In genomic region chr4:83890816-83891215, GRCh38 we compare ENCODE assay signal across 28 cellular contexts.
DNase-seq lines count a peak whose midpoint lies in the region; ATAC-seq, FAIRE-seq and TF ChIP-seq lines count a peak whose summit lies in the region.
"Had no signal": no experiment of that assay in that cellular context is flagged by ENCODE, and none has a peak within 500 bp of the region (broad histone marks: within the 10 kb centered on the region; RNA-seq: fewer than 3 reads in every experiment).

No MANE protein-coding gene starts in this region.

- peaks cover 12% of the 10 kb centered on the region for H3K4me1 Mint-ChIP-seq in MCF 10A (ENCODE audit: insufficient read depth, unreplicated experiment)
- H3K4me1 Mint-ChIP-seq: IgD-negative memory B cell; nephron; stimulated activated naive B cell treated with anti-CD40 and anti-IgM and Interleukin-4, amounts not matched to agents 10 μg/mL and 1 μg/mL and 100 μg/mL, for 72 hours had no signal

- H3K4me3 ChIP-seq in breast epithelium (no peak overlapping the region), H7 (ENCODE audit: insufficient read depth, low read depth, low read length) (no peak overlapping the region), prostate gland (no peak overlapping the region)
- H3K4me3 ChIP-seq: ascending aorta, esophagus muscularis mucosa, heart right ventricle, lung, upper lobe of left lung had no signal

- TF ChIP-seq POLR2A in breast epithelium (IDR thresholded peaks at IDR 0.05) (no peak), prostate gland (IDR thresholded peaks at IDR 0.05) (no peak)

- no peaks in the 10 kb centered on the region for H3K4me1 ChIP-seq in breast epithelium
- H3K4me1 ChIP-seq in prostate gland (replicated peaks), result no peaks in the 10 kb centered on the region
- H3K4me1 ChIP-seq: ascending aorta, esophagus muscularis mucosa, heart right ventricle, upper lobe of left lung had no signal

- no peak overlapping the region for H3K27ac ChIP-seq in breast epithelium
- H3K27ac ChIP-seq in prostate gland, result no peak overlapping the region
- H3K27ac ChIP-seq: 22Rv1, ascending aorta, esophagus muscularis mucosa, heart right ventricle, upper lobe of left lung had no signal

- no peak for FAIRE-seq in RCC 7860 (lab: Jason Lieb, UNC)

- 100% methylated on average over 1 of the region's 1 CpG for WGBS in prostate gland

- CTCF ChIA-PET in MCF 10A (lab: Yijun Ruan, JAX), result interaction anchor here (1.0 kb wide), 1 partner anchor 20 kb away, joined by 3 read pairs; no protein-coding TSS in a partner anchor

- peaks cover 0 to 3% of the 10 kb centered on the region in 2 donors for H3K9me3 ChIP-seq in breast epithelium
- no peaks in the 10 kb centered on the region for H3K9me3 ChIP-seq in prostate gland
- H3K9me3 ChIP-seq: ascending aorta, esophagus muscularis mucosa, upper lobe of left lung had no signal

- no peak for DNase-seq in MCF 10A (ENCODE audit: unreplicated experiment)
- DNase-seq in breast epithelium (ENCODE audit: low spot score in 2 of 2), result no peak
- peak; percentile 57 for DNase-seq in RCC 7860 (ENCODE audit: low spot score)
- DNase-seq in glomerular visceral epithelial cell (ENCODE audit: extremely low spot score), result peak; percentile 50
- no peak for DNase-seq in left colon
- no peak for DNase-seq in H7
- DNase-seq in prostate gland (ENCODE audit: low spot score), result no peak
- DNase-seq: activated CD4-positive, alpha-beta T cell treated with anti-CD3 and anti-CD28 coated beads, Interleukin-2, amount 50 U/mL, for 48 hours; activated CD4-positive, CD25-positive, alpha-beta regulatory T cell treated with anti-CD3 and anti-CD28 coated beads, Interleukin-2, amount 50 U/mL, for 72 hours; activated T-cell treated with anti-CD3 and anti-CD28 coated beads, Interleukin-2, amount 50 U/mL, for 72 hours; central memory CD4-positive, alpha-beta T cell; DMS79 treated with DMSO at 0.1 percent for 48 hours; heart right ventricle; NCI-H1048; NCI-H2107; NCI-H446; NCI-H774; stimulated activated naive B cell treated with anti-CD40 and anti-IgM and Interleukin-4, amounts not matched to agents 10 μg/mL and 1 μg/mL and 100 μg/mL, for 72 hours; upper lobe of left lung had no signal

- H3K27me3 Mint-ChIP-seq in MCF 10A (ENCODE audit: insufficient read depth, unreplicated experiment), result no peaks in the 10 kb centered on the region
- H3K27me3 Mint-ChIP-seq: dendritic cell treated with granulocyte-macrophage colony-stimulating factor and Interleukin-4, amounts not matched to agents 40 ng/mL and 50 ng/mL, for 4 days; IgD-negative memory B cell had no signal

- H3K36me3 Mint-ChIP-seq in MCF 10A (ENCODE audit: insufficient read depth, unreplicated experiment), result no peaks in the 10 kb centered on the region
- H3K36me3 Mint-ChIP-seq: CD14-positive monocyte; IgD-negative memory B cell; stimulated activated naive B cell treated with anti-CD40 and anti-IgM and Interleukin-4, amounts not matched to agents 10 μg/mL and 1 μg/mL and 100 μg/mL, for 72 hours had no signal

- no peaks in the 10 kb centered on the region for H3K9me3 Mint-ChIP-seq in MCF 10A (ENCODE audit: unreplicated experiment)

- ATAC-seq in left colon, result no peak
- ATAC-seq in GM19328 (IDR thresholded peaks at IDR 0.05; ENCODE audit: unreplicated experiment), result no peak
- ATAC-seq: activated T-cell treated with anti-CD3 and anti-CD28 coated beads, Interleukin-2, amount 50 U/mL, for 72 hours; heart right ventricle; stimulated activated naive B cell treated with anti-CD40 and anti-IgM and Interleukin-4, amounts not matched to agents 10 μg/mL and 1 μg/mL and 100 μg/mL, for 72 hours had no signal

- no peaks in the 10 kb centered on the region for H3K36me3 ChIP-seq in breast epithelium
- H3K36me3 ChIP-seq in H7 (replicated peaks; ENCODE audit: control insufficient read depth, insufficient read depth, low read length), result no peaks in the 10 kb centered on the region
- no peaks in the 10 kb centered on the region for H3K36me3 ChIP-seq in prostate gland
- H3K36me3 ChIP-seq: ascending aorta, esophagus muscularis mucosa, heart right ventricle, upper lobe of left lung had no signal

- H3K27ac Mint-ChIP-seq in MCF 10A (ENCODE audit: low read depth, unreplicated experiment), result peak overlapping the region; percentile 22
- H3K27ac Mint-ChIP-seq: CD14-positive monocyte; dendritic cell treated with granulocyte-macrophage colony-stimulating factor and Interleukin-4, amounts not matched to agents 40 ng/mL and 50 ng/mL, for 4 days; IgD-negative memory B cell; nephron; stimulated activated naive B cell treated with anti-CD40 and anti-IgM and Interleukin-4, amounts not matched to agents 10 μg/mL and 1 μg/mL and 100 μg/mL, for 72 hours had no signal

- BruUV-seq in MCF 10A (replicated peaks; lab: Mats Ljungman, UMichigan), result no TSS peak

- H3K27me3 ChIP-seq in breast epithelium (no peaks in the 10 kb centered on the region), H7 (ENCODE audit: control insufficient read depth, insufficient read depth, low read length) (no peaks in the 10 kb centered on the region), prostate gland (replicated peaks; ENCODE audit: insufficient read depth) (no peaks in the 10 kb centered on the region)
- H3K27me3 ChIP-seq: ascending aorta, esophagus muscularis mucosa, upper lobe of left lung had no signal

- TF ChIP-seq CTCF in MCF 10A (IDR thresholded peaks at IDR 0.05; ENCODE audit: unreplicated experiment) (no peak), breast epithelium (IDR thresholded peaks at IDR 0.05) (no peak), prostate gland (IDR thresholded peaks at IDR 0.05) (no peak)

- H3K4me3 Mint-ChIP-seq in MCF 10A (ENCODE audit: unreplicated experiment), result no peak overlapping the region
- H3K4me3 Mint-ChIP-seq: activated T-cell treated with anti-CD3 and anti-CD28 coated beads, Interleukin-2, amount 50 U/mL, for 72 hours; CD14-positive monocyte; dendritic cell treated with granulocyte-macrophage colony-stimulating factor and Interleukin-4, amounts not matched to agents 40 ng/mL and 50 ng/mL, for 4 days; IgD-negative memory B cell; nephron; stimulated activated naive B cell treated with anti-CD40 and anti-IgM and Interleukin-4, amounts not matched to agents 10 μg/mL and 1 μg/mL and 100 μg/mL, for 72 hours had no signal

- intact Hi-C loops in MCF 10A (cut with micrococcal nuclease) (no loop called here), breast epithelium (cut with DNase I; ENCODE audit: low total_unique reads) (no loop called here), left colon (cut with DNase I, micrococcal nuclease) (no loop called here), prostate gland (cut with DNase I) (no loop called here)

- POLR2A ChIA-PET in MCF 10A (lab: Yijun Ruan, JAX), result interaction anchor here (0.7 to 1.2 kb wide), 2 partner anchors 15 to 21 kb away, joined by 3 read pairs; no protein-coding TSS in a partner anchor

Comparison
In these comparisons a context has a peak if more than half of its experiments do, and no peak if none do; other contexts are left out.
1. DNase-seq: peak in RCC 7860 (single experiment) and glomerular visceral epithelial cell (single experiment); none in MCF 10A (single experiment), breast epithelium (0 of 2), left colon (0 of 2), H7 (single experiment) and prostate gland (single experiment).